In genomic region chr21:17463441-17463840, GRCh38 we compare ENCODE assay signal across 1 cellular context.
TF ChIP-seq lines count a peak whose summit lies in the region.

No MANE protein-coding gene starts in this region.

TF ChIP-seq in HCT116, 20 proteins besides CTCF, POLR2A, EP300 and RAD21:
- no peak for TF ChIP-seq SRF (IDR thresholded peaks at IDR 0.05; ENCODE audit: low read depth)
- TF ChIP-seq CEBPB (IDR thresholded peaks at IDR 0.05; ENCODE audit: low read depth): no peak
- no peak for TF ChIP-seq YY1 (IDR thresholded peaks at IDR 0.05; ENCODE audit: extremely low read depth, insufficient replicate concordance, low read depth, low read length)
- TF ChIP-seq CBX3 (IDR thresholded peaks at IDR 0.05; ENCODE audit: low read depth): no peak
